20 cellular contexts compared by ENCODE assay signal in genomic region chr7:156020566-156020965, GRCh38.
"Had no signal": no experiment of that assay in that cellular context is flagged by ENCODE, and none has a peak within 500 bp of the region (broad histone marks: within the 10 kb centered on the region; RNA-seq: fewer than 3 reads in every experiment).

No MANE protein-coding gene starts in this region.

- H3K4me1 Mint-ChIP-seq: nephron; stimulated activated memory B cell treated with anti-CD40 and anti-IgM and Interleukin-4, amounts not matched to agents 10 μg/mL and 1 μg/mL and 100 μg/mL, for 72 hours had no signal

- H3K36me3 Mint-ChIP-seq: naive thymus-derived CD8-positive, alpha-beta T cell; stimulated activated memory B cell treated with anti-CD40 and anti-IgM and Interleukin-4, amounts not matched to agents 10 μg/mL and 1 μg/mL and 100 μg/mL, for 72 hours had no signal

- DNase-seq: hippocampal formation; left colon; lower lobe of right lung; mammary epithelial cell; mesenchymal stem cell; naive thymus-derived CD8-positive, alpha-beta T cell; nucleus accumbens; right lobe of liver; stimulated activated CD4-positive, alpha-beta T cell treated with anti-CD3 and anti-CD28 coated beads, Interleukin-1b, Interleukin-23, amount 100 ng/mL, for 48 hours; stimulated activated CD4-positive, alpha-beta T cell treated with anti-CD3 and anti-CD28 coated beads, Interleukin-2, amount 100 ng/mL, for 48 hours; stimulated activated CD4-positive, alpha-beta T cell treated with anti-CD3 and anti-CD28 coated beads, Interleukin-4, amount 100 ng/mL, for 4 hours; stimulated activated CD8-positive, alpha-beta memory T cell treated with anti-CD3 and anti-CD28 coated beads, Interleukin-4, amount 100 ng/mL, for 48 hours; stimulated activated naive CD4-positive, alpha-beta T cell treated with Interleukin-2 at 50 U/mL for 16 hours; trophoblast cell; uterus had no signal

- H3K27me3 Mint-ChIP-seq: stimulated activated memory B cell treated with anti-CD40 and anti-IgM and Interleukin-4, amounts not matched to agents 10 μg/mL and 1 μg/mL and 100 μg/mL, for 72 hours had no signal

- H3K4me3 Mint-ChIP-seq: nephron; neural crest cell; stimulated activated memory B cell treated with anti-CD40 and anti-IgM and Interleukin-4, amounts not matched to agents 10 μg/mL and 1 μg/mL and 100 μg/mL, for 72 hours had no signal

- ATAC-seq: left colon; left lung; naive thymus-derived CD8-positive, alpha-beta T cell; right lobe of liver; stimulated activated memory B cell treated with anti-CD40 and anti-IgM and Interleukin-4, amounts not matched to agents 10 μg/mL and 1 μg/mL and 100 μg/mL, for 72 hours had no signal

- H3K27ac Mint-ChIP-seq: nephron; progenitor cell of endocrine pancreas; stimulated activated memory B cell treated with anti-CD40 and anti-IgM and Interleukin-4, amounts not matched to agents 10 μg/mL and 1 μg/mL and 100 μg/mL, for 72 hours had no signal
